ENCODE assay signal across 8 cellular contexts in genomic region chr2:58428553-58429284, GRCh38.
DNase-seq lines count a peak whose midpoint lies in the region; ATAC-seq and TF ChIP-seq lines count a peak whose summit lies in the region.

No MANE protein-coding gene starts in this region.

- H3K27ac Mint-ChIP-seq in endothelial cell (ENCODE audit: unreplicated experiment), result peak overlapping the region; percentile 69

- H3K4me1 Mint-ChIP-seq in endothelial cell (ENCODE audit: unreplicated experiment), result peaks cover 6% of the 10 kb centered on the region

- peak overlapping the region; percentile 34 for H3K4me3 ChIP-seq in GM12875 (ENCODE audit: low read depth, low read length)

- no peaks in the 10 kb centered on the region for H3K9me3 Mint-ChIP-seq in endothelial cell (ENCODE audit: unreplicated experiment)

- no peaks in the 10 kb centered on the region for H3K36me3 Mint-ChIP-seq in endothelial cell (ENCODE audit: low read depth, unreplicated experiment)

- ATAC-seq in HG03442 (IDR thresholded peaks at IDR 0.05; ENCODE audit: unreplicated experiment) (no peak), HG03280 (IDR thresholded peaks at IDR 0.05; ENCODE audit: unreplicated experiment) (no peak)

- H3K4me3 Mint-ChIP-seq in endothelial cell (ENCODE audit: unreplicated experiment), result peak overlapping the region; percentile 90

- TF ChIP-seq CTCF in GM12875 (IDR thresholded peaks at IDR 0.05; ENCODE audit: borderline replicate concordance, insufficient read depth, low read depth, low read length), result no peak
- no peak for TF ChIP-seq CTCF in endothelial cell (IDR thresholded peaks at IDR 0.05; ENCODE audit: unreplicated experiment)

- DNase-seq in 8988T (peak; percentile 54), NCI-H2171 (lab: John Stamatoyannopoulos, UW) (peak; percentile 68), endothelial cell (ENCODE audit: low spot score) (peak; percentile 59), occipital lobe (lab: John Stamatoyannopoulos, UW) (peak; percentile 52), NCI-H2029 (lab: John Stamatoyannopoulos, UW) (no peak)

- H3K27me3 Mint-ChIP-seq in endothelial cell (ENCODE audit: unreplicated experiment), result peaks cover 3% of the 10 kb centered on the region
